ENCODE assay signal across 17 cellular contexts in genomic region chr1:32990887-32991286, GRCh38. TPM values are rescaled to one million over a fixed set of nuclear protein-coding genes. Genes with fewer than 3 reads are reported as not detected.
DNase-seq lines count a peak whose midpoint lies in the region; ATAC-seq and TF ChIP-seq lines count a peak whose summit lies in the region.
"Had no signal": no experiment of that assay in that cellular context is flagged by ENCODE, and none has a peak within 500 bp of the region (broad histone marks: within the 10 kb centered on the region; RNA-seq: fewer than 3 reads in every experiment).

No MANE protein-coding gene starts in this region.

- WGBS in tibial nerve, 2 donors = 91% methylated on average over 5 of the region's 5 CpGs

- H3K9me3 ChIP-seq in left lung (no peaks in the 10 kb centered on the region), tibial nerve (no peaks in the 10 kb centered on the region), ascending aorta (no peaks in the 10 kb centered on the region)
- H3K9me3 ChIP-seq: mucosa of descending colon, ovary, vagina had no signal

- no peaks in the 10 kb centered on the region for H3K27me3 Mint-ChIP-seq in activated T-cell treated with anti-CD3 and anti-CD28 coated beads, Interleukin-2, amount 50 U/mL, for 72 hours (ENCODE audit: low read depth)
- no peaks in the 10 kb centered on the region for H3K27me3 Mint-ChIP-seq in activated CD4-positive, alpha-beta memory T cell treated with anti-CD3 and anti-CD28 coated beads, Interleukin-2, amount 10 ng/mL, durations not matched to agents 7 days and 5 days
- H3K27me3 Mint-ChIP-seq: activated naive CD4-positive, alpha-beta T cell treated with anti-CD3 and anti-CD28 coated beads, Interleukin-2, amount 10 ng/mL, durations not matched to agents 7 days and 5 days had no signal

- TF ChIP-seq POLR2A in tibial nerve (IDR thresholded peaks at IDR 0.05) = no peak

- no peak for TF ChIP-seq EP300 in tibial nerve (IDR thresholded peaks at IDR 0.05)

- H3K4me3 Mint-ChIP-seq in activated T-cell treated with anti-CD3 and anti-CD28 coated beads, Interleukin-2, amount 50 U/mL, for 72 hours = peak overlapping the region; percentile 52 to 66
- H3K4me3 Mint-ChIP-seq in activated CD4-positive, alpha-beta memory T cell treated with anti-CD3 and anti-CD28 coated beads, Interleukin-2, amount 10 ng/mL, durations not matched to agents 7 days and 5 days = no peak overlapping the region
- H3K4me3 Mint-ChIP-seq: activated naive CD4-positive, alpha-beta T cell treated with anti-CD3 and anti-CD28 coated beads, Interleukin-2, amount 10 ng/mL, durations not matched to agents 7 days and 5 days had no signal

- DNase-seq in activated T-cell treated with anti-CD3 and anti-CD28 coated beads, Interleukin-2, amount 50 U/mL, for 72 hours = no peak
- DNase-seq in activated T-cell treated with anti-CD3 and anti-CD28 coated beads for 4 hours (no peak), left lung (no peak), tibial nerve (ENCODE audit: low spot score in 2 of 2) (no peak), ascending aorta (ENCODE audit: low spot score in 2 of 2) (no peak)
- no peak for DNase-seq in activated CD4-positive, alpha-beta memory T cell treated with anti-CD3 and anti-CD28 coated beads, Interleukin-2, amount 10 ng/mL, durations not matched to agents 7 days and 5 days
- DNase-seq in effector CD8-positive, alpha-beta T cell (lab: John Stamatoyannopoulos, UW) = no peak
- DNase-seq: activated naive CD4-positive, alpha-beta T cell treated with anti-CD3 and anti-CD28 coated beads, Interleukin-2, amount 10 ng/mL, durations not matched to agents 7 days and 5 days; COR-L47; KBM-7; mucosa of descending colon; NCI-H1105 treated with DMSO at 0.1 percent for 48 hours; ovary had no signal

- POLR2A ChIA-PET in activated CD4-positive, alpha-beta memory T cell treated with anti-CD3 and anti-CD28 coated beads, Interleukin-2, amount 10 ng/mL, durations not matched to agents 7 days and 5 days (lab: Charles Lee) = interaction anchor here (5.4 kb wide), 1 partner anchor 10 kb away, joined by 40 read pairs; no protein-coding TSS in a partner anchor

- H3K4me1 ChIP-seq in left lung = peaks cover 39 to 90% of the 10 kb centered on the region in 2 donors
- peaks cover 0 to 60% (median 38%) of the 10 kb centered on the region in 4 donors for H3K4me1 ChIP-seq in tibial nerve
- peaks cover 0 to 29% of the 10 kb centered on the region in 2 donors for H3K4me1 ChIP-seq in ascending aorta

- H3K4me1 Mint-ChIP-seq in activated T-cell treated with anti-CD3 and anti-CD28 coated beads, Interleukin-2, amount 50 U/mL, for 72 hours (ENCODE audit: low read depth) = peaks cover 83% of the 10 kb centered on the region
- peaks cover 72% of the 10 kb centered on the region for H3K4me1 Mint-ChIP-seq in activated CD4-positive, alpha-beta memory T cell treated with anti-CD3 and anti-CD28 coated beads, Interleukin-2, amount 10 ng/mL, durations not matched to agents 7 days and 5 days

- TF ChIP-seq CTCF in left lung (IDR thresholded peaks at IDR 0.05) = no peak
- no peak for TF ChIP-seq CTCF in tibial nerve (IDR thresholded peaks at IDR 0.05)
- no peak for TF ChIP-seq CTCF in ascending aorta (IDR thresholded peaks at IDR 0.05)

- H3K36me3 ChIP-seq in left lung = no peaks in the 10 kb centered on the region
- H3K36me3 ChIP-seq in tibial nerve = no peaks in the 10 kb centered on the region
- H3K36me3 ChIP-seq in ascending aorta = no peaks in the 10 kb centered on the region
- H3K36me3 ChIP-seq: cardiac muscle cell, ovary, vagina had no signal

- H3K36me3 Mint-ChIP-seq in activated T-cell treated with anti-CD3 and anti-CD28 coated beads, Interleukin-2, amount 50 U/mL, for 72 hours (ENCODE audit: insufficient read depth in 2 of 2) = peaks cover 0 to 2% of the 10 kb centered on the region in 2 donors
- peaks cover 8% of the 10 kb centered on the region for H3K36me3 Mint-ChIP-seq in activated CD4-positive, alpha-beta memory T cell treated with anti-CD3 and anti-CD28 coated beads, Interleukin-2, amount 10 ng/mL, durations not matched to agents 7 days and 5 days (ENCODE audit: low read depth)

- H3K4me3 ChIP-seq in left lung = no peak overlapping the region
- H3K4me3 ChIP-seq in tibial nerve = no peak overlapping the region
- no peak overlapping the region for H3K4me3 ChIP-seq in ascending aorta
- H3K4me3 ChIP-seq: cardiac muscle cell, hepatocyte, mucosa of descending colon, ovary, vagina had no signal

- no peak for ATAC-seq in activated T-cell treated with anti-CD3 and anti-CD28 coated beads, Interleukin-2, amount 50 U/mL, for 72 hours (replicated peaks in 1 of 2)
- no peak for ATAC-seq in left lung
- no peak for ATAC-seq in HG03025 (IDR thresholded peaks at IDR 0.05; ENCODE audit: low FRiP score, unreplicated experiment)
- ATAC-seq: mucosa of descending colon had no signal

- H3K27ac Mint-ChIP-seq in activated T-cell treated with anti-CD3 and anti-CD28 coated beads, Interleukin-2, amount 50 U/mL, for 72 hours = no peak overlapping the region
- peak overlapping the region; percentile 79 for H3K27ac Mint-ChIP-seq in activated CD4-positive, alpha-beta memory T cell treated with anti-CD3 and anti-CD28 coated beads, Interleukin-2, amount 10 ng/mL, durations not matched to agents 7 days and 5 days

- CTCF ChIA-PET in activated CD4-positive, alpha-beta memory T cell treated with anti-CD3 and anti-CD28 coated beads, Interleukin-2, amount 10 ng/mL, durations not matched to agents 7 days and 5 days (lab: Charles Lee) = no interaction called here

- intact Hi-C loops in left lung (cut with DNase I) = no loop called here
- intact Hi-C loops in ascending aorta (cut with DNase I) = no loop called here

- H3K9me3 Mint-ChIP-seq in activated T-cell treated with anti-CD3 and anti-CD28 coated beads, Interleukin-2, amount 50 U/mL, for 72 hours = no peaks in the 10 kb centered on the region
- H3K9me3 Mint-ChIP-seq in activated CD4-positive, alpha-beta memory T cell treated with anti-CD3 and anti-CD28 coated beads, Interleukin-2, amount 10 ng/mL, durations not matched to agents 7 days and 5 days = no peaks in the 10 kb centered on the region
- H3K9me3 Mint-ChIP-seq: activated naive CD4-positive, alpha-beta T cell treated with anti-CD3 and anti-CD28 coated beads, Interleukin-2, amount 10 ng/mL, durations not matched to agents 7 days and 5 days had no signal

- H3K27me3 ChIP-seq in left lung (no peaks in the 10 kb centered on the region), tibial nerve (no peaks in the 10 kb centered on the region), ascending aorta (no peaks in the 10 kb centered on the region)
- H3K27me3 ChIP-seq: cardiac muscle cell, hepatocyte, ovary, vagina had no signal

- H3K27ac ChIP-seq in left lung (peak overlapping the region; percentile 44 to 96), tibial nerve (peak overlapping the region in 3 of 4 donors; percentile 6 to 76 (median 11)), ascending aorta (no peak overlapping the region)
- H3K27ac ChIP-seq: cardiac muscle cell, ovary had no signal

RNA-seq across cellular contexts. Expression of gene RNF19B, which starts 26.3 kb away (rescaled TPM):
- 100 to 1,000 TPM in 1 of 2 donors, 10 to 100 TPM in 1; 99.9 to 148 TPM for total RNA-seq in activated T-cell treated with anti-CD3 and anti-CD28 coated beads, Interleukin-2, amount 50 U/mL, for 72 hours
- 10 to 100 TPM; 42.9 to 46.9 TPM for total RNA-seq in activated CD4-positive, alpha-beta memory T cell treated with anti-CD3 and anti-CD28 coated beads, Interleukin-2, amount 10 ng/mL, durations not matched to agents 7 days and 5 days
- total RNA-seq in left lung = 10 to 100 TPM; 37.8 to 46.0 TPM
- total RNA-seq in tibial nerve = 10 to 100 TPM; 13.9 to 22.9 (median 17.2) TPM
- total RNA-seq in ascending aorta = 40.0 TPM

RNA-seq across cellular contexts. Expression of gene AK2, which starts 45.8 kb away (rescaled TPM):
- total RNA-seq in activated T-cell treated with anti-CD3 and anti-CD28 coated beads, Interleukin-2, amount 50 U/mL, for 72 hours = 100 to 1,000 TPM; 217 to 223 TPM
- total RNA-seq in activated CD4-positive, alpha-beta memory T cell treated with anti-CD3 and anti-CD28 coated beads, Interleukin-2, amount 10 ng/mL, durations not matched to agents 7 days and 5 days = 100 to 1,000 TPM; 189 to 192 TPM
- total RNA-seq in left lung = 100 to 1,000 TPM; 119 to 123 TPM
- total RNA-seq in tibial nerve = 100 to 1,000 TPM; 127 to 559 (median 207) TPM
- 68.4 TPM for total RNA-seq in ascending aorta

Comparison
In these comparisons a context has a peak if more than half of its experiments do, and no peak if none do; other contexts are left out.
1. H3K27ac ChIP-seq: peak in left lung (2 of 2) and tibial nerve (3 of 4); none in ascending aorta (0 of 2).